Comparison of ENCODE assay signal across 13 cellular contexts in the genomic region with DNA sequence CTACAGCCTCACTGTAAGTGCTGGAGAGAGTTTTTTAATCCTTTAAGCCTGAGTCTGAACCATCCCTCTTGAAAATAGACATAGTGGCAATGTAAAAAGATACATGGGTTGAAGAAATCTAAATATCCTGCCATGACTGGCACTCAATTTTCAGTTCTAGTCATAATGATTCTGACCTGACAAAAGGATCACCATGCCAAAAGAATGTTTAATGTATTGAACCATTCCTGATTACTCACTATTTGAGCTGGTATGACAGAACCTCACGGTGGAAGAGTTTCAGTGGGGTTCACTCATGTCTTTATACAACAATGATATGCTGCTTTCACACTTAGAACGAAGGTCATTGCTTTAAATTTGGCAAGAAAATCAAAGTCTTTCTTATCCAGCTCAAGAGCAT.
A peak's percentile ranks its signal among the peaks of the same experiment; 100 is the strongest.
DNase-seq lines count a peak whose midpoint lies in the region; ATAC-seq, FAIRE-seq and TF ChIP-seq lines count a peak whose summit lies in the region.
"Had no signal": no experiment of that assay in that cellular context is flagged by ENCODE, and none has a peak within 500 bp of the region (broad histone marks: within the 10 kb centered on the region; RNA-seq: fewer than 3 reads in every experiment).

No MANE protein-coding gene starts in this region.

- peak overlapping the region; percentile 86 for H3K27ac Mint-ChIP-seq in activated CD4-positive, alpha-beta T cell treated with anti-CD3 and anti-CD28 coated beads for 36 hours
- H3K27ac Mint-ChIP-seq in stimulated activated memory B cell treated with anti-CD40 and anti-IgM and Interleukin-4, amounts not matched to agents 10 μg/mL and 1 μg/mL and 100 μg/mL, for 72 hours = peak overlapping the region; percentile 70

- POLR2A ChIA-PET in activated CD4-positive, alpha-beta T cell treated with anti-CD3 and anti-CD28 coated beads for 36 hours (lab: Charles Lee) = interaction anchor here (0.7 to 1.2 kb wide), 7 partner anchors 9 to 76 kb away, joined by 3 to 10 read pairs (median 5); no protein-coding TSS in a partner anchor

- peak; percentile 40 for FAIRE-seq in RCC 7860 (lab: Jason Lieb, UNC)
- FAIRE-seq: A549 had no signal

- intact Hi-C loops in activated CD4-positive, alpha-beta T cell treated with anti-CD3 and anti-CD28 coated beads for 36 hours (cut with DNase I, micrococcal nuclease) = loop anchor here (1.0 to 10.0 kb wide), 9 partner anchors 8 to 287 kb away; a partner anchor contains a TSS

- peaks cover 27% of the 10 kb centered on the region for H3K36me3 Mint-ChIP-seq in activated CD4-positive, alpha-beta T cell treated with anti-CD3 and anti-CD28 coated beads for 36 hours (ENCODE audit: low read depth)
- peaks cover 5% of the 10 kb centered on the region for H3K36me3 Mint-ChIP-seq in stimulated activated memory B cell treated with anti-CD40 and anti-IgM and Interleukin-4, amounts not matched to agents 10 μg/mL and 1 μg/mL and 100 μg/mL, for 72 hours

- no peak overlapping the region for H3K4me3 ChIP-seq in epithelial cell of esophagus (ENCODE audit: low read length)
- H3K4me3 ChIP-seq: A549, heart right ventricle had no signal

- DNase-seq in activated CD4-positive, alpha-beta T cell treated with anti-CD3 and anti-CD28 coated beads for 36 hours = no peak
- no peak for DNase-seq in activated CD4-positive, alpha-beta T cell treated with anti-CD3 and anti-CD28 coated beads, Interleukin-2, amount 50 U/mL, for 48 hours
- DNase-seq in RCC 7860 (ENCODE audit: low spot score) = peak; percentile 49
- DNase-seq in epithelial cell of esophagus (ENCODE audit: low read depth) = peak; percentile 64
- no peak for DNase-seq in stimulated activated CD4-positive, alpha-beta T cell treated with anti-CD3 and anti-CD28 coated beads, Interleukin-15, amount 100 ng/mL, for 24 hours
- no peak for DNase-seq in NOMO-1 treated with DMSO at 0.1 percent for 48 hours (lab: John Stamatoyannopoulos, UW; ENCODE audit: unreplicated experiment)
- DNase-seq: activated CD8-positive, alpha-beta memory T cell treated with anti-CD3 and anti-CD28 coated beads, Interleukin-2, amount 50 U/mL, for 4 hours; DND-41; heart right ventricle; KG1 had no signal

- CTCF ChIA-PET in activated CD4-positive, alpha-beta T cell treated with anti-CD3 and anti-CD28 coated beads for 36 hours (lab: Charles Lee) = interaction anchor here (0.6 to 4.5 kb wide), 13 partner anchors 9 to 1251 kb away, joined by 3 to 22 read pairs (median 4); no protein-coding TSS in a partner anchor

- H3K4me1 Mint-ChIP-seq in activated CD4-positive, alpha-beta T cell treated with anti-CD3 and anti-CD28 coated beads for 36 hours = peaks cover 95% of the 10 kb centered on the region
- peaks cover 93% of the 10 kb centered on the region for H3K4me1 Mint-ChIP-seq in stimulated activated memory B cell treated with anti-CD40 and anti-IgM and Interleukin-4, amounts not matched to agents 10 μg/mL and 1 μg/mL and 100 μg/mL, for 72 hours

- no peaks in the 10 kb centered on the region for H3K27me3 Mint-ChIP-seq in activated CD4-positive, alpha-beta T cell treated with anti-CD3 and anti-CD28 coated beads for 36 hours
- H3K27me3 Mint-ChIP-seq in stimulated activated memory B cell treated with anti-CD40 and anti-IgM and Interleukin-4, amounts not matched to agents 10 μg/mL and 1 μg/mL and 100 μg/mL, for 72 hours = no peaks in the 10 kb centered on the region

- no peaks in the 10 kb centered on the region for H3K9me3 Mint-ChIP-seq in activated CD4-positive, alpha-beta T cell treated with anti-CD3 and anti-CD28 coated beads for 36 hours (ENCODE audit: low read depth)
- peaks cover 3% of the 10 kb centered on the region for H3K9me3 Mint-ChIP-seq in stimulated activated memory B cell treated with anti-CD40 and anti-IgM and Interleukin-4, amounts not matched to agents 10 μg/mL and 1 μg/mL and 100 μg/mL, for 72 hours

- ATAC-seq in activated CD4-positive, alpha-beta T cell treated with anti-CD3 and anti-CD28 coated beads for 36 hours = peak; percentile 61
- ATAC-seq in stimulated activated memory B cell treated with anti-CD40 and anti-IgM and Interleukin-4, amounts not matched to agents 10 μg/mL and 1 μg/mL and 100 μg/mL, for 72 hours = no peak
- no peak for ATAC-seq in GM18502 (IDR thresholded peaks at IDR 0.05; ENCODE audit: poor library complexity, unreplicated experiment)
- ATAC-seq: A549, heart right ventricle had no signal

- H3K4me3 Mint-ChIP-seq in activated CD4-positive, alpha-beta T cell treated with anti-CD3 and anti-CD28 coated beads for 36 hours = peak overlapping the region; percentile 37
- H3K4me3 Mint-ChIP-seq in stimulated activated memory B cell treated with anti-CD40 and anti-IgM and Interleukin-4, amounts not matched to agents 10 μg/mL and 1 μg/mL and 100 μg/mL, for 72 hours = no peak overlapping the region

- TF ChIP-seq CTCF in epithelial cell of esophagus (IDR thresholded peaks at IDR 0.05; ENCODE audit: insufficient read depth, low read depth, low read length, missing control alignments) = no peak

Comparison
In these comparisons a context has a peak if more than half of its experiments do, and no peak if none do; other contexts are left out.
1. DNase-seq: peak in RCC 7860 (single experiment) and epithelial cell of esophagus (single experiment); none in activated CD4-positive, alpha-beta T cell treated with anti-CD3 and anti-CD28 coated beads for 36 hours (single experiment), activated CD4-positive, alpha-beta T cell treated with anti-CD3 and anti-CD28 coated beads, Interleukin-2, amount 50 U/mL, for 48 hours (0 of 2), stimulated activated CD4-positive, alpha-beta T cell treated with anti-CD3 and anti-CD28 coated beads, Interleukin-15, amount 100 ng/mL, for 24 hours (single experiment) and NOMO-1 treated with DMSO at 0.1 percent for 48 hours (single experiment).